8 cellular contexts compared by ENCODE assay signal in the genomic region with DNA sequence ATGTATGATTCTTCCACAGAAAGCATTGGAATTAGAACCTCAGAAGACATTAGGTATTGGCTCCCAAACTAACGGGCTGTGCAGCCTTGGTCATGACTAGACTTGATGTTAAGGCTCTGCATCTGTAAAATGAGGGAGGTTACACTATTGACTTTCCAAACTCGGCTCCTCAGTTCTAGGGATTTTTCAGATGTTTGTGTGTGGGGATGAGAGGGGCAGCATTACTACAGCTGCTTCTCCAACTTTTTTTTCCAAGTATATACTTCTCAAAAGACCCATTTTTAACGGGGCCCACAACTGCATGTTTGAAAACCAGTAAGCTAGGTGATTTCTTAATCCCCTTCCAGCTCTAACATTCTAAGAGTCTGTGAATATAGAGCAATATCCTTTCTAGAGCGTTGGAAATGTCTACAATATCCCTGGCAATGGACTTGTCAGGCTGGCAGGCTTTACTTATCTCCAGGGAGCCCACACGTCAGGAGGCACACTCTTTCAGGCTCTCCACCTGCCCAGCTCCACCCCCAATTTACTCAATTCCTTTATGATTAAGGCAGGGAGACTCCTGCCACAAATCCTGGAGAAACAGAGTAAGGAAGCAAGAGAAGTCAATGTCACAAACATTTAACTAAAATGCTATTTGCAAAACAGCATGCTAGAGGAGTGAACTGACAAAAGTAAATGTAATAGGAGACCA. TPM values are rescaled to one million over a fixed set of nuclear protein-coding genes. Genes with fewer than 3 reads are reported as not detected.
DNase-seq lines count a peak whose midpoint lies in the region; ATAC-seq, FAIRE-seq and TF ChIP-seq lines count a peak whose summit lies in the region.

No MANE protein-coding gene starts in this region.

- H3K79me2 ChIP-seq in DND-41 (ENCODE audit: insufficient read depth, low read length) (peaks cover 35% of the 10 kb centered on the region), OCI-LY7 (ENCODE audit: insufficient read depth, low read depth, low read length) (peaks cover 24% of the 10 kb centered on the region; the same call in 1 of the 2 replicates), H1 (ENCODE audit: control insufficient read depth in 1 of 2, insufficient read depth in 2 of 2, low read length in 2 of 2) (no peaks in the 10 kb centered on the region; a peak in 1 of 4 replicates)

- peak in 1 of 2 experiments; percentile 37; a peak in 1 of 3 replicates for TF ChIP-seq POLR2A in H1 (IDR thresholded peaks at IDR 0.05; ENCODE audit: control extremely low read depth in 1 of 2, low read depth in 2 of 2, low read length in 2 of 2)

- no peak overlapping the region for H3K18ac ChIP-seq in H1 (ENCODE audit: extremely low read depth, low read length)

- H3K4me1 ChIP-seq in DND-41 (ENCODE audit: insufficient read depth, low read length) (peaks cover 35% of the 10 kb centered on the region), OCI-LY7 (ENCODE audit: insufficient read depth, low read length, poor library complexity, severe bottlenecking) (peaks cover 16% of the 10 kb centered on the region), H1 (replicated peaks in 1 of 4; ENCODE audit: control insufficient read depth in 3 of 4, insufficient read depth in 4 of 4, low read length in 3 of 4) (peaks cover 0 to 10% (median 0%) of the 10 kb centered on the region in 4 experiments; a peak in 4 of 7 replicates)

- H2AK5ac ChIP-seq in H1 (ENCODE audit: low read depth, low read length): no peak overlapping the region

- peak overlapping the region; percentile 92 for H3K27ac ChIP-seq in DND-41 (ENCODE audit: low read length)
- H3K27ac ChIP-seq in OCI-LY7 (ENCODE audit: low read depth, low read length, poor library complexity, severe bottlenecking): peak overlapping the region; percentile 58
- H3K27ac ChIP-seq in H1 (ENCODE audit: low read depth, low read length): peak overlapping the region; percentile 94

- peak overlapping the region; percentile 10 for H4K5ac ChIP-seq in H1 (ENCODE audit: insufficient read length, low read depth, low read length)

- H3K4me3 Mint-ChIP-seq in nephron: peak overlapping the region; percentile 91 to 97 (median 91)

- H4K20me1 ChIP-seq in DND-41 (ENCODE audit: insufficient read depth, low read length): peaks cover 6% of the 10 kb centered on the region; the same call in 1 of the 2 replicates
- no peaks in the 10 kb centered on the region for H4K20me1 ChIP-seq in OCI-LY7 (ENCODE audit: insufficient read depth, low read length)
- H4K20me1 ChIP-seq in H1 (replicated peaks in 1 of 2; ENCODE audit: control insufficient read depth in 1 of 2, insufficient read depth in 2 of 2, low read length in 2 of 2): no peaks in the 10 kb centered on the region

- H3K4me2 ChIP-seq in DND-41 (ENCODE audit: insufficient read depth, low read length) (peak overlapping the region; percentile 90), OCI-LY7 (ENCODE audit: low read length) (peak overlapping the region; percentile 91), H1 (ENCODE audit: insufficient read depth in 1 of 2, low read depth in 2 of 2, low read length in 2 of 2) (peak overlapping the region; percentile 96 to 97)

- H3K27ac Mint-ChIP-seq in nephron: peak overlapping the region; percentile 99

- H4K91ac ChIP-seq in H1 (replicated peaks; ENCODE audit: insufficient read length, low read length): peak overlapping the region; percentile 58

- H3K27me3 ChIP-seq in DND-41 (ENCODE audit: insufficient read depth, low read length, poor library complexity) (no peaks in the 10 kb centered on the region), H1 (replicated peaks in 1 of 4; ENCODE audit: control insufficient read depth in 3 of 4, extremely low read depth in 1 of 4, insufficient read depth in 3 of 4, low read length in 3 of 4) (no peaks in the 10 kb centered on the region)

- H3K14ac ChIP-seq in H1 (ENCODE audit: insufficient read length): no peak overlapping the region

- DNase-seq in DND-41: no peak
- no peak for DNase-seq in OCI-LY7 (ENCODE audit: low spot score)
- no peak for DNase-seq in H1 (ENCODE audit: low read depth in 1 of 2, low spot score in 2 of 2)
- DNase-seq in NCI-H187 treated with DMSO at 0.1 percent for 48 hours (lab: John Stamatoyannopoulos, UW): no peak
- no peak for DNase-seq in GM19240 (ENCODE audit: insufficient read length, low spot score)

- no peaks in the 10 kb centered on the region for H3K27me3 Mint-ChIP-seq in nephron (ENCODE audit: low read depth)

- H2BK15ac ChIP-seq in H1 (ENCODE audit: low read length): no peak overlapping the region

- H3K79me1 ChIP-seq in H1 (ENCODE audit: low read depth, low read length): no peaks in the 10 kb centered on the region

- peak overlapping the region; percentile 86 for H3K9ac ChIP-seq in DND-41 (ENCODE audit: low read depth, low read length)
- H3K9ac ChIP-seq in H1 (replicated peaks in 1 of 4; ENCODE audit: extremely low read depth in 1 of 4, low read depth in 3 of 4, low read length in 3 of 4): peak overlapping the region; percentile 80 to 97 (median 93)

- no peak overlapping the region for H2BK12ac ChIP-seq in H1 (ENCODE audit: low read depth, low read length)

- no peak overlapping the region for H3K4ac ChIP-seq in H1 (replicated peaks; ENCODE audit: insufficient read length, low read depth, low read length)

- H2AFZ ChIP-seq in DND-41 (ENCODE audit: low read depth, low read length): peak overlapping the region; percentile 92
- H2AFZ ChIP-seq in OCI-LY7 (ENCODE audit: low read length): peak overlapping the region; percentile 77
- H2AFZ ChIP-seq in H1 (ENCODE audit: low read length): no peak overlapping the region

- no peak for TF ChIP-seq CTCF in DND-41 (IDR thresholded peaks at IDR 0.05; ENCODE audit: borderline replicate concordance, extremely low read depth, low read length, poor library complexity, severe bottlenecking)
- TF ChIP-seq CTCF in OCI-LY7 (conservative IDR thresholded peaks at IDR 0.05; ENCODE audit: low read length): no peak
- no peak for TF ChIP-seq CTCF in H1 (IDR thresholded peaks at IDR 0.05; ENCODE audit: control extremely low read depth in 1 of 3, insufficient read depth in 1 of 3, low read depth in 1 of 3, low read length in 3 of 3)
- no peak for TF ChIP-seq CTCF in nephron (IDR thresholded peaks at IDR 0.05; ENCODE audit: unreplicated experiment in 3 of 3)

- WGBS in H1 (ENCODE audit: extremely low coverage in 1 of 2, insufficient coverage in 1 of 2, insufficient read length in 1 of 2, insufficient replicate concordance in 2 of 2, low coverage in 1 of 2, low lambda C conversion rate in 2 of 2, missing lambda C conversion rate in 1 of 2), 2 experiments: 42% methylated on average over 5 of the region's 5 CpGs; no CpG with 5 or more reads in 1 of the 2 experiments

- H3K36me3 Mint-ChIP-seq in nephron (ENCODE audit: low read depth): peaks cover 34% of the 10 kb centered on the region

- peaks cover 37% of the 10 kb centered on the region for H3K36me3 ChIP-seq in DND-41 (ENCODE audit: insufficient read depth, low read length)
- H3K36me3 ChIP-seq in OCI-LY7 (ENCODE audit: insufficient read depth, low read length): peaks cover 32% of the 10 kb centered on the region
- H3K36me3 ChIP-seq in H1 (ENCODE audit: control insufficient read depth in 2 of 4, insufficient read depth in 4 of 4, low read length in 3 of 4): peaks cover 17 to 27% (median 25%) of the 10 kb centered on the region in 4 experiments

- H3K4me1 Mint-ChIP-seq in nephron: peaks cover 7% of the 10 kb centered on the region

- no peak overlapping the region for H3K56ac ChIP-seq in H1 (replicated peaks; ENCODE audit: insufficient read length, low read depth, low read length)

- no peaks in the 10 kb centered on the region for H3K9me3 Mint-ChIP-seq in nephron

- H3K23me2 ChIP-seq in H1 (ENCODE audit: low read depth, low read length): peaks cover 7% of the 10 kb centered on the region

- H3K4me3 ChIP-seq in DND-41 (ENCODE audit: low read depth in 1 of 2, low read length in 2 of 2) (peak overlapping the region; percentile 89 to 91), OCI-LY7 (ENCODE audit: low read depth, low read length, poor library complexity, severe bottlenecking) (peak overlapping the region; percentile 84), H1 (ENCODE audit: extremely low read depth in 1 of 4, insufficient read depth in 2 of 4, low read depth in 3 of 4, low read length in 4 of 4) (peak overlapping the region; percentile 85 to 99 (median 88))

- H2BK120ac ChIP-seq in H1 (replicated peaks; ENCODE audit: low read depth, low read length): no peak overlapping the region

- no peak for FAIRE-seq in H1 (lab: Jason Lieb, UNC)

- CTCF ChIA-PET in OCI-LY7 (lab: Charles Lee; ENCODE audit: unreplicated experiment) (interaction anchor here (1.2 kb wide), 1 partner anchor 46 kb away, joined by 4 read pairs; no protein-coding TSS in a partner anchor), H1 (lab: Charles Lee; ENCODE audit: partially characterized antibody) (interaction anchor here (0.6 to 10.3 kb wide), 10 partner anchors 10 to 104 kb away, joined by 3 to 128 read pairs (median 4); a partner anchor contains a TSS)

- BruUV-seq in OCI-LY7 (replicated peaks; lab: Mats Ljungman, UMichigan): no TSS peak

- ATAC-seq in DND-41 (ENCODE audit: insufficient read depth, low read depth): peak; percentile 12; the same call in 1 of the 3 replicates
- ATAC-seq in HG02870 (IDR thresholded peaks at IDR 0.05; ENCODE audit: unreplicated experiment): no peak
- no peak for ATAC-seq in GM19452 (IDR thresholded peaks at IDR 0.05; ENCODE audit: unreplicated experiment)

- H2BK20ac ChIP-seq in H1 (ENCODE audit: low read length): no peak overlapping the region

- intact Hi-C loops in OCI-LY7 (cut with micrococcal nuclease; ENCODE audit: unreplicated experiment): loop anchor here (2.0 to 5.0 kb wide), 2 partner anchors 34 to 47 kb away; a partner anchor contains a TSS

- H3K9me3 ChIP-seq in DND-41 (ENCODE audit: insufficient read depth, low read length, severe bottlenecking) (no peaks in the 10 kb centered on the region), OCI-LY7 (ENCODE audit: low read length) (no peaks in the 10 kb centered on the region), H1 (ENCODE audit: insufficient read depth in 2 of 2, low read depth in 1 of 2, low read length in 1 of 2) (no peaks in the 10 kb centered on the region)

- no peak overlapping the region for H4K8ac ChIP-seq in H1 (ENCODE audit: extremely low read depth, insufficient read depth, low read length)

- no peak overlapping the region for H3K23ac ChIP-seq in H1 (ENCODE audit: insufficient read length)

- POLR2A ChIA-PET in OCI-LY7 (lab: Charles Lee): interaction anchor here (0.5 to 1.4 kb wide), 5 partner anchors 8 to 1064 kb away, joined by 3 to 5 read pairs (median 4); a partner anchor contains a TSS
- POLR2A ChIA-PET in H1 (lab: Charles Lee; ENCODE audit: partially characterized antibody): interaction anchor here (0.5 to 9.4 kb wide), 24 partner anchors 8 to 275 kb away, joined by 3 to 105 read pairs (median 8); a partner anchor contains a TSS

- H2BK5ac ChIP-seq in H1 (ENCODE audit: low read depth, low read length): peak overlapping the region; percentile 92

- no peak for TF ChIP-seq EP300 in H1 (IDR thresholded peaks at IDR 0.05; ENCODE audit: borderline replicate concordance in 1 of 2, low read depth in 2 of 2, low read length in 2 of 2)

- TF ChIP-seq RAD21 in H1 (IDR thresholded peaks at IDR 0.05 in 1 of 2, conservative IDR thresholded peaks at IDR 0.05 in 1 of 2; ENCODE audit: low read depth in 2 of 2, low read length in 2 of 2): no peak

- no peaks in the 10 kb centered on the region for H3K9me2 ChIP-seq in OCI-LY7 (ENCODE audit: insufficient read depth, low read length)

RNA-seq across cellular contexts. Expression of a gene that starts 0.8 kb away (rescaled TPM):
- total RNA-seq in OCI-LY7 (2014; rRNA removed; shearing (Covaris generic)): 54.1 and 63.9 TPM in 2 replicates
- total RNA-seq in OCI-LY7 (2022): 98.0 and 109 TPM in 2 replicates
- 45.2 and 46.1 TPM in 2 replicates for total RNA-seq in H1 (2021; fragmentation: NEBNext Ultra II Directional; extraction: Animal tissue kit (Norgen Biotek cat#: 25700))
- polyA plus RNA-seq in H1 (2011; rRNA removed): 148 and 181 TPM in 2 replicates
- 116 TPM for polyA plus RNA-seq in H1 (2011; cell fraction: cytosol; rRNA removed)
- 98.4 TPM for polyA plus RNA-seq in H1 (2011; cell fraction: nucleus; rRNA removed)
- 73.4 to 78.7 TPM (median 77.0 TPM) in 4 replicates for polyA plus RNA-seq in H1 (2012, experiment 1 of 2)
- 91.9 TPM for polyA plus RNA-seq in H1 (2012, experiment 2 of 2)
- polyA plus RNA-seq in H1 (2013, experiment 1 of 2): 93.7 TPM
- polyA plus RNA-seq in H1 (2013, experiment 2 of 2): 97.7 TPM
- 104 and 115 TPM in 2 replicates for polyA minus RNA-seq in H1 (2011; rRNA and poly(A)+ RNA removed)
- polyA minus RNA-seq in H1 (2011; cell fraction: cytosol; rRNA and poly(A)+ RNA removed): 27.7 TPM
- 39.2 TPM for polyA minus RNA-seq in H1 (2011; cell fraction: nucleus; rRNA and poly(A)+ RNA removed)

RNA-seq across cellular contexts. Expression of a gene that starts 15.5 kb away (rescaled TPM):
- total RNA-seq in OCI-LY7 (2014; rRNA removed; shearing (Covaris generic)): 5.9 and 6.4 TPM in 2 replicates
- 7.2 and 8.5 TPM in 2 replicates for total RNA-seq in OCI-LY7 (2022)
- total RNA-seq in H1 (2021; fragmentation: NEBNext Ultra II Directional; extraction: Animal tissue kit (Norgen Biotek cat#: 25700)): not detected in 2 replicates
- 0.35 and 0.93 TPM in 2 replicates for polyA plus RNA-seq in H1 (2011; rRNA removed)
- polyA plus RNA-seq in H1 (2011; cell fraction: cytosol; rRNA removed): 0.58 TPM
- 1.6 TPM for polyA plus RNA-seq in H1 (2011; cell fraction: nucleus; rRNA removed)
- polyA plus RNA-seq in H1 (2012, experiment 1 of 2): 0.38 to 0.58 TPM (median 0.43 TPM) in 3 of 4 replicates, not detected in the other
- polyA plus RNA-seq in H1 (2012, experiment 2 of 2): not detected
- polyA plus RNA-seq in H1 (2013, experiment 1 of 2): 0.28 TPM
- 0.15 TPM for polyA plus RNA-seq in H1 (2013, experiment 2 of 2)
- not detected in 2 replicates for polyA minus RNA-seq in H1 (2011; rRNA and poly(A)+ RNA removed)
- polyA minus RNA-seq in H1 (2011; cell fraction: cytosol; rRNA and poly(A)+ RNA removed): not detected
- polyA minus RNA-seq in H1 (2011; cell fraction: nucleus; rRNA and poly(A)+ RNA removed): not detected

RNA-seq across cellular contexts. Expression of a gene that starts 32.8 kb away (rescaled TPM):
- total RNA-seq in OCI-LY7 (2014; rRNA removed; shearing (Covaris generic)): 54.2 and 56.9 TPM in 2 replicates
- total RNA-seq in OCI-LY7 (2022): 70.3 and 77.7 TPM in 2 replicates
- 118 and 129 TPM in 2 replicates for total RNA-seq in H1 (2021; fragmentation: NEBNext Ultra II Directional; extraction: Animal tissue kit (Norgen Biotek cat#: 25700))
- polyA plus RNA-seq in H1 (2011; rRNA removed): 121 and 127 TPM in 2 replicates
- polyA plus RNA-seq in H1 (2011; cell fraction: cytosol; rRNA removed): 107 TPM
- 166 TPM for polyA plus RNA-seq in H1 (2011; cell fraction: nucleus; rRNA removed)
- 104 to 106 TPM (median 105 TPM) in 4 replicates for polyA plus RNA-seq in H1 (2012, experiment 1 of 2)
- polyA plus RNA-seq in H1 (2012, experiment 2 of 2): 83.0 TPM
- 62.8 TPM for polyA plus RNA-seq in H1 (2013, experiment 1 of 2)
- polyA plus RNA-seq in H1 (2013, experiment 2 of 2): 59.8 TPM
- polyA minus RNA-seq in H1 (2011; rRNA and poly(A)+ RNA removed): 155 TPM in 2 replicates
- polyA minus RNA-seq in H1 (2011; cell fraction: cytosol; rRNA and poly(A)+ RNA removed): 55.5 TPM
- polyA minus RNA-seq in H1 (2011; cell fraction: nucleus; rRNA and poly(A)+ RNA removed): 101 TPM

RNA-seq across cellular contexts. Expression of a gene that starts 41.5 kb away (rescaled TPM):
- 2.1 and 6.4 TPM in 2 replicates for total RNA-seq in OCI-LY7 (2014; rRNA removed; shearing (Covaris generic))
- total RNA-seq in OCI-LY7 (2022): 13.6 and 18.8 TPM in 2 replicates
- 3.9 and 4.2 TPM in 2 replicates for total RNA-seq in H1 (2021; fragmentation: NEBNext Ultra II Directional; extraction: Animal tissue kit (Norgen Biotek cat#: 25700))
- polyA plus RNA-seq in H1 (2011; rRNA removed): 5.8 and 6.1 TPM in 2 replicates
- polyA plus RNA-seq in H1 (2011; cell fraction: cytosol; rRNA removed): 7.8 TPM
- 12.0 TPM for polyA plus RNA-seq in H1 (2011; cell fraction: nucleus; rRNA removed)
- 4.3 to 7.4 TPM (median 6.5 TPM) in 4 replicates for polyA plus RNA-seq in H1 (2012, experiment 1 of 2)
- polyA plus RNA-seq in H1 (2012, experiment 2 of 2): 3.4 TPM
- polyA plus RNA-seq in H1 (2013, experiment 1 of 2): 2.9 TPM
- 2.2 TPM for polyA plus RNA-seq in H1 (2013, experiment 2 of 2)
- 4.3 and 5.3 TPM in 2 replicates for polyA minus RNA-seq in H1 (2011; rRNA and poly(A)+ RNA removed)
- 1.8 TPM for polyA minus RNA-seq in H1 (2011; cell fraction: cytosol; rRNA and poly(A)+ RNA removed)
- 2.7 TPM for polyA minus RNA-seq in H1 (2011; cell fraction: nucleus; rRNA and poly(A)+ RNA removed)

RNA-seq across cellular contexts. Expression of a gene that starts 46.4 kb away (rescaled TPM):
- total RNA-seq in OCI-LY7 (2014; rRNA removed; shearing (Covaris generic)): 23.9 and 27.0 TPM in 2 replicates
- 32.9 and 33.1 TPM in 2 replicates for total RNA-seq in OCI-LY7 (2022)
- total RNA-seq in H1 (2021; fragmentation: NEBNext Ultra II Directional; extraction: Animal tissue kit (Norgen Biotek cat#: 25700)): 63.2 and 66.0 TPM in 2 replicates
- 60.0 and 61.0 TPM in 2 replicates for polyA plus RNA-seq in H1 (2011; rRNA removed)
- polyA plus RNA-seq in H1 (2011; cell fraction: cytosol; rRNA removed): 55.4 TPM
- polyA plus RNA-seq in H1 (2011; cell fraction: nucleus; rRNA removed): 83.6 TPM
- polyA plus RNA-seq in H1 (2012, experiment 1 of 2): 82.5 to 99.4 TPM (median 88.1 TPM) in 4 replicates
- 54.6 TPM for polyA plus RNA-seq in H1 (2012, experiment 2 of 2)
- polyA plus RNA-seq in H1 (2013, experiment 1 of 2): 39.3 TPM
- 35.6 TPM for polyA plus RNA-seq in H1 (2013, experiment 2 of 2)
- polyA minus RNA-seq in H1 (2011; rRNA and poly(A)+ RNA removed): 95.7 and 100 TPM in 2 replicates
- polyA minus RNA-seq in H1 (2011; cell fraction: cytosol; rRNA and poly(A)+ RNA removed): 19.5 TPM
- 25.6 TPM for polyA minus RNA-seq in H1 (2011; cell fraction: nucleus; rRNA and poly(A)+ RNA removed)
